1 cellular context compared by ENCODE assay signal in the genomic region with DNA sequence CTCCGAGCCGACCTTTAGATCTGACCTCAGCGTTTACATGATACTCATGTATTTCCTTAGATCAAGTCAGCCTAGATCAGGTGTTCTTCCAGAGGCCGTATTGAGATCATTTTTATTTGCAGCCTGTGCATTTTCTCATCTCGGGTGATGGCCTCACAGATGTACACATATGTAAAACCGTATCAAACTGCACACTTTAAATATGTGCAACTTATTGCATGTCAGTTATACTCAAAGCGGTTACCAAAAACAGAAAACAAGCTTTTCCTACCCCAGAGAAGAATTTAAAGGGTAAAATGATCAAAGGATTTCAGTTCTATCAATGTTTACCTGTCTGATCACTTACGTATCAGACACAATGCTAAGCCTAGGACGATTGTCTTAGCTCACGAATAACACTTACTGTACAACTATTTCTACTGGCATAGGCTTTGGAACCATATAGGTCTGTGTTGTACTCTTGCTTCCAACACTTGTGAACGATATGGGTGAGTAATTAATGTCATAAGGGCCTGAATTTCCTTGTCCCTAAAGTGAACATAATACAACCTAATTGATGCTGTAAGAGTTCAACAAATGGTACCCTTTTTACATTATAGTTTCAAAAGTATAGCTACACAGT.
TF ChIP-seq lines count a peak whose summit lies in the region.

No MANE protein-coding gene starts in this region.

TF ChIP-seq in IMR-90, 13 proteins besides CTCF, POLR2A, EP300 and RAD21 (continued from another document):
- TF ChIP-seq, protein P1, sequence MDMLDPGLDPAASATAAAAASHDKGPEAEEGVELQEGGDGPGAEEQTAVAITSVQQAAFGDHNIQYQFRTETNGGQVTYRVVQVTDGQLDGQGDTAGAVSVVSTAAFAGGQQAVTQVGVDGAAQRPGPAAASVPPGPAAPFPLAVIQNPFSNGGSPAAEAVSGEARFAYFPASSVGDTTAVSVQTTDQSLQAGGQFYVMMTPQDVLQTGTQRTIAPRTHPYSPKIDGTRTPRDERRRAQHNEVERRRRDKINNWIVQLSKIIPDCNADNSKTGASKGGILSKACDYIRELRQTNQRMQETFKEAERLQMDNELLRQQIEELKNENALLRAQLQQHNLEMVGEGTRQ (IDR thresholded peaks at IDR 0.05; ENCODE audit: low read depth, low read length): no peak
- TF ChIP-seq MAFK (IDR thresholded peaks at IDR 0.05; ENCODE audit: low read depth, low read length) (no peak), CHD1 (IDR thresholded peaks at IDR 0.05; ENCODE audit: low read depth, low read length) (no peak), NFE2L2 (IDR thresholded peaks at IDR 0.05; ENCODE audit: low read depth, low read length) (no peak), RCOR1 (IDR thresholded peaks at IDR 0.05; ENCODE audit: insufficient replicate concordance, low read length) (no peak), FOS (IDR thresholded peaks at IDR 0.05; ENCODE audit: low read depth, low read length) (no peak), SMC3 (IDR thresholded peaks at IDR 0.05; ENCODE audit: low read depth, low read length) (no peak), RFX5 (IDR thresholded peaks at IDR 0.05; ENCODE audit: low read depth, low read length) (no peak)
